ENCODE assay signal across 8 cellular contexts in genomic region chr3:142224482-142225072, GRCh38. TPM values are rescaled to one million over a fixed set of nuclear protein-coding genes. Genes with fewer than 3 reads are reported as not detected.
DNase-seq lines count a peak whose midpoint lies in the region; ATAC-seq and TF ChIP-seq lines count a peak whose summit lies in the region.

No MANE protein-coding gene starts in this region.

- no peaks in the 10 kb centered on the region for H3K27me3 Mint-ChIP-seq in activated CD8-positive, alpha-beta memory T cell treated with anti-CD3 and anti-CD28 coated beads, Interleukin-2, amount 10 ng/mL, durations not matched to agents 7 days and 5 days
- H3K27me3 Mint-ChIP-seq in activated naive CD8-positive, alpha-beta T cell treated with anti-CD3 and anti-CD28 coated beads for 36 hours: no peaks in the 10 kb centered on the region

- CTCF ChIA-PET in activated CD8-positive, alpha-beta memory T cell treated with anti-CD3 and anti-CD28 coated beads, Interleukin-2, amount 10 ng/mL, durations not matched to agents 7 days and 5 days (lab: Charles Lee): no interaction called here

- no peak for ATAC-seq in activated CD8-positive, alpha-beta memory T cell treated with anti-CD3 and anti-CD28 coated beads, Interleukin-2, amount 10 ng/mL, durations not matched to agents 7 days and 5 days
- no peak for ATAC-seq in thoracic aorta (ENCODE audit: insufficient number of reproducible peaks, low FRiP score, low read depth)
- no peak for ATAC-seq in HG02588 (IDR thresholded peaks at IDR 0.05; ENCODE audit: unreplicated experiment)

- peak overlapping the region; percentile 83 to 93 for H3K27ac ChIP-seq in thoracic aorta

- DNase-seq in activated CD8-positive, alpha-beta memory T cell treated with anti-CD3 and anti-CD28 coated beads, Interleukin-2, amount 10 ng/mL, durations not matched to agents 7 days and 5 days: no peak
- DNase-seq in activated CD8-positive, alpha-beta memory T cell treated with anti-CD3 and anti-CD28 coated beads, Interleukin-2, amount 50 U/mL, for 48 hours: no peak
- no peak for DNase-seq in activated naive CD8-positive, alpha-beta T cell treated with anti-CD3 and anti-CD28 coated beads for 36 hours
- DNase-seq in iris pigment epithelial cell (ENCODE audit: low read depth): peak; percentile 16
- DNase-seq in thoracic aorta (ENCODE audit: low spot score): no peak
- DNase-seq in DMS114 treated with DMSO at 0.1 percent for 48 hours (lab: John Stamatoyannopoulos, UW; ENCODE audit: unreplicated experiment): no peak
- DNase-seq in activated CD4-positive, alpha-beta T cell treated with anti-CD3 and anti-CD28 coated beads, Interleukin-2, amount 50 U/mL, for 1 hour: no peak

- H3K27ac Mint-ChIP-seq in activated CD8-positive, alpha-beta memory T cell treated with anti-CD3 and anti-CD28 coated beads, Interleukin-2, amount 10 ng/mL, durations not matched to agents 7 days and 5 days: peak overlapping the region; percentile 57
- H3K27ac Mint-ChIP-seq in activated naive CD8-positive, alpha-beta T cell treated with anti-CD3 and anti-CD28 coated beads for 36 hours: no peak overlapping the region

- H3K36me3 ChIP-seq in thoracic aorta: no peaks in the 10 kb centered on the region

- H3K4me3 ChIP-seq in thoracic aorta: peak overlapping the region; percentile 98

- no peaks in the 10 kb centered on the region for H3K27me3 ChIP-seq in thoracic aorta (replicated peaks; ENCODE audit: insufficient read depth)

- peaks cover 1% of the 10 kb centered on the region for H3K36me3 Mint-ChIP-seq in activated CD8-positive, alpha-beta memory T cell treated with anti-CD3 and anti-CD28 coated beads, Interleukin-2, amount 10 ng/mL, durations not matched to agents 7 days and 5 days
- no peaks in the 10 kb centered on the region for H3K36me3 Mint-ChIP-seq in activated naive CD8-positive, alpha-beta T cell treated with anti-CD3 and anti-CD28 coated beads for 36 hours

- H3K9me3 Mint-ChIP-seq in activated CD8-positive, alpha-beta memory T cell treated with anti-CD3 and anti-CD28 coated beads, Interleukin-2, amount 10 ng/mL, durations not matched to agents 7 days and 5 days (ENCODE audit: low read depth): no peaks in the 10 kb centered on the region
- H3K9me3 Mint-ChIP-seq in activated naive CD8-positive, alpha-beta T cell treated with anti-CD3 and anti-CD28 coated beads for 36 hours: no peaks in the 10 kb centered on the region

- H3K9me3 ChIP-seq in thoracic aorta: no peaks in the 10 kb centered on the region

- H3K4me1 Mint-ChIP-seq in activated CD8-positive, alpha-beta memory T cell treated with anti-CD3 and anti-CD28 coated beads, Interleukin-2, amount 10 ng/mL, durations not matched to agents 7 days and 5 days: peaks cover 22% of the 10 kb centered on the region
- peaks cover 18% of the 10 kb centered on the region for H3K4me1 Mint-ChIP-seq in activated naive CD8-positive, alpha-beta T cell treated with anti-CD3 and anti-CD28 coated beads for 36 hours

- H3K4me1 ChIP-seq in thoracic aorta (ENCODE audit: control insufficient read depth in 1 of 2, low read depth in 2 of 2): peaks cover 14 to 35% of the 10 kb centered on the region in 2 donors

- no peak for TF ChIP-seq CTCF in thoracic aorta (IDR thresholded peaks at IDR 0.05)

- peak overlapping the region; percentile 86 for H3K4me3 Mint-ChIP-seq in activated CD8-positive, alpha-beta memory T cell treated with anti-CD3 and anti-CD28 coated beads, Interleukin-2, amount 10 ng/mL, durations not matched to agents 7 days and 5 days
- peak overlapping the region; percentile 91 for H3K4me3 Mint-ChIP-seq in activated naive CD8-positive, alpha-beta T cell treated with anti-CD3 and anti-CD28 coated beads for 36 hours

RNA-seq across cellular contexts. Expression of gene GK5, which starts 0.8 kb away (rescaled TPM):
- 10 to 100 TPM; 18.8 to 25.7 TPM for total RNA-seq in activated CD8-positive, alpha-beta memory T cell treated with anti-CD3 and anti-CD28 coated beads, Interleukin-2, amount 10 ng/mL, durations not matched to agents 7 days and 5 days
- 10 to 100 TPM in 1 of 2 experiments, 1 to 10 TPM in 1; 10.0 to 10.8 TPM for total RNA-seq in activated naive CD8-positive, alpha-beta T cell treated with anti-CD3 and anti-CD28 coated beads for 36 hours
- total RNA-seq in thoracic aorta: 10 to 100 TPM; 35.6 to 43.0 TPM
